Comparison of ENCODE assay signal across 8 cellular contexts in the genomic region with DNA sequence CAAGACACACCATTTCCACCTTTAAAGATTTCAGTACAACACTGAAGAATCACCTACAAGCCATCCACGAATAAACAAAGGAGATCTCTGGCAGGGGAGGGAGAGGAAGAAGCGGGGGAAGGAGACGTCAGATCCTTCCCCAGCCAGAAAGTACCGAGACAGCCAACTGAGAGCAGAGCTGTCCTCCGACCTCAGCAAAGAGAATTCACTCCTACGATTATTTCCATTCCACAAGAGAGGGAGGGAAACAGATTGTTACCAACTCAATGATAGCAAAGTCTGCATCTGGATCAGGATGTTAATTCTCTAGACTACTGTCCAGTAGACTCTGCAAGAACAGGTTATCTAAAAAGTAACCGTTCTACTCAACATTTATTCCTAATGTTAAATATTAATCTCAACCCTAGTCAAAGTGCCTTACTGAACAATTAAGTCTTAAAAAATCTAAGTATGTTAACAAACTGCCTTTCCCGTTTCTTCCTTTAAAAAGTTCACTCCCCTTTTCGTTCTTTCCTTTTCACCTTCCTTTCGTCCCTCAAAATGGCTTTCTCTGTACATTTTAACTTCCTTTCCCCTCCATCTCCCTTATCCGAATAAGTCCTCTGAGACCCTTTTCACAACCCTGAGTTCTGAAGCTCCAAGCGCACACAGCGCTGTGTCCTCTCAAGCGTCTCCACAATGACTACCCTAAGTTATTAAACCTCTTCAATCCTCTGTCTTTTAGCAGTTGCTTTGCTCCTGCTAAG. TPM values are rescaled to one million over a fixed set of nuclear protein-coding genes. Genes with fewer than 3 reads are reported as not detected.
DNase-seq lines count a peak whose midpoint lies in the region; ATAC-seq and TF ChIP-seq lines count a peak whose summit lies in the region.

No MANE protein-coding gene starts in this region.

- H3K9ac ChIP-seq in HCT116 (ENCODE audit: low read length) (peak overlapping the region; percentile 90), subcutaneous abdominal adipose tissue (ENCODE audit: low read length in 5 of 5) (peak overlapping the region; percentile 40 to 100 (median 91))

- H3K4me1 ChIP-seq in HCT116 (ENCODE audit: control insufficient read depth in 1 of 2, insufficient read depth in 2 of 2, low read length in 2 of 2) = peaks cover 12 to 22% of the 10 kb centered on the region in 2 experiments
- peaks cover 2 to 34% (median 28%) of the 10 kb centered on the region in 5 donors for H3K4me1 ChIP-seq in subcutaneous abdominal adipose tissue (ENCODE audit: control insufficient read depth in 5 of 5, insufficient read depth in 5 of 5, low read length in 5 of 5)

- peaks cover 33% of the 10 kb centered on the region for H3K36me3 Mint-ChIP-seq in nephron (ENCODE audit: low read depth)

- H3K4me3 ChIP-seq in HCT116 (replicated peaks in 1 of 2; ENCODE audit: low read depth in 1 of 2, low read length in 2 of 2) = peak overlapping the region; percentile 83 to 88
- peak overlapping the region; percentile 93 for H3K4me3 ChIP-seq in epithelial cell of proximal tubule (ENCODE audit: low read depth, low read length)
- peak overlapping the region; percentile 71 to 94 (median 90) for H3K4me3 ChIP-seq in subcutaneous abdominal adipose tissue (ENCODE audit: low read depth in 1 of 5, low read length in 5 of 5)

- no peaks in the 10 kb centered on the region for H3K9me3 Mint-ChIP-seq in nephron

- intact Hi-C loops in HCT116 (cut with micrococcal nuclease) = no loop called here

- no peak overlapping the region for H2AFZ ChIP-seq in HCT116 (ENCODE audit: low read depth, low read length, poor library complexity, severe bottlenecking)

- peaks cover 23% of the 10 kb centered on the region; the same call in 1 of the 2 replicates for H4K20me1 ChIP-seq in HCT116 (ENCODE audit: insufficient read depth)

- peak overlapping the region; percentile 85 to 96 (median 95) for H3K27ac Mint-ChIP-seq in nephron

- peak overlapping the region; percentile 82 for H3K4me2 ChIP-seq in HCT116 (ENCODE audit: low read length)

- H3K27me3 ChIP-seq in HCT116 (ENCODE audit: insufficient read depth, low read length) = no peaks in the 10 kb centered on the region
- peaks cover 0 to 3% (median 0%) of the 10 kb centered on the region in 5 donors for H3K27me3 ChIP-seq in subcutaneous abdominal adipose tissue (ENCODE audit: control insufficient read depth in 5 of 5, insufficient read depth in 4 of 5, low read length in 5 of 5)

- peaks cover 21% of the 10 kb centered on the region for H3K4me1 Mint-ChIP-seq in nephron

- TF ChIP-seq CTCF in GM10266 (IDR thresholded peaks at IDR 0.05; ENCODE audit: control insufficient read depth, insufficient read depth, low read depth, missing control alignments) = no peak
- no peak for TF ChIP-seq CTCF in HCT116 (IDR thresholded peaks at IDR 0.05 in 2 of 3, conservative IDR thresholded peaks at IDR 0.05 in 1 of 3; ENCODE audit: borderline replicate concordance in 1 of 3, insufficient read depth in 1 of 3, low read depth in 2 of 3, low read length in 2 of 3)
- no peak for TF ChIP-seq CTCF in epithelial cell of proximal tubule (conservative IDR thresholded peaks at IDR 0.05; ENCODE audit: low read depth, low read length)
- TF ChIP-seq CTCF in nephron (IDR thresholded peaks at IDR 0.05; ENCODE audit: unreplicated experiment in 3 of 3) = no peak

- ATAC-seq in HCT116 = no peak

- H3K9me3 ChIP-seq in HCT116 (ENCODE audit: control insufficient read depth in 1 of 2, insufficient read depth in 1 of 2, low read depth in 1 of 2, low read length in 2 of 2) = no peaks in the 10 kb centered on the region
- H3K9me3 ChIP-seq in subcutaneous abdominal adipose tissue (ENCODE audit: control insufficient read depth in 5 of 5, low read length in 5 of 5) = no peaks in the 10 kb centered on the region

- no peak for TF ChIP-seq POLR2A in HCT116 (IDR thresholded peaks at IDR 0.05; ENCODE audit: borderline replicate concordance, extremely low read depth, insufficient read depth, insufficient read length)

- TSS peak; percentile 42 for BruUV-seq in HCT116 (replicated peaks; lab: Mats Ljungman, UMichigan)

- CTCF ChIA-PET in HCT116 (lab: Charles Lee) = interaction anchor here (0.7 kb wide), 1 partner anchor 1035 kb away, joined by 3 read pairs; no protein-coding TSS in a partner anchor

- POLR2A ChIA-PET in HCT116 (lab: Charles Lee) = no interaction called here

- H3K36me3 ChIP-seq in HCT116 (ENCODE audit: control insufficient read depth in 1 of 2, insufficient read depth in 2 of 2, low read length in 2 of 2) = peaks cover 26 to 30% of the 10 kb centered on the region in 2 experiments; a peak in 3 of 4 replicates
- H3K36me3 ChIP-seq in subcutaneous abdominal adipose tissue (ENCODE audit: control insufficient read depth in 5 of 5, insufficient read depth in 5 of 5, low read length in 5 of 5) = peaks cover 6 to 26% (median 18%) of the 10 kb centered on the region in 5 donors

- H3K27ac ChIP-seq in HCT116 (ENCODE audit: low read depth, low read length) = peak overlapping the region; percentile 95
- peak overlapping the region; percentile 100 for H3K27ac ChIP-seq in subcutaneous abdominal adipose tissue (ENCODE audit: low read depth, low read length)

- RAD21 ChIA-PET in HCT116 (lab: Charles Lee; ENCODE audit: low non-redundant PET in 1 of 2, low total read pairs in 2 of 2, uncharacterized antibody in 2 of 2, unreplicated experiment in 2 of 2) = no interaction called here

- H3K27me3 Mint-ChIP-seq in nephron (ENCODE audit: low read depth) = no peaks in the 10 kb centered on the region

- H3K9me2 ChIP-seq in HCT116 (ENCODE audit: insufficient read depth) = no peaks in the 10 kb centered on the region

- peaks cover 76% of the 10 kb centered on the region for H3K79me2 ChIP-seq in HCT116 (ENCODE audit: insufficient read depth, low read length)

- DNase-seq in GM10266 (ENCODE audit: extremely low spot score) = peak; percentile 76
- DNase-seq in HCT116 (ENCODE audit: low read depth, low spot score) = no peak
- peak; percentile 24 for DNase-seq in NCI-H2227 treated with DMSO at 0.1 percent for 48 hours (lab: John Stamatoyannopoulos, UW)
- peak; percentile 56 for DNase-seq in activated CD8-positive, alpha-beta memory T cell treated with anti-CD3 and anti-CD28 coated beads, Interleukin-2, amount 50 U/mL, for 1 hour (ENCODE audit: extremely low read depth)
- DNase-seq in epithelial cell of proximal tubule (ENCODE audit: low read depth) = no peak
- no peak for DNase-seq in OCI-M2 (lab: John Stamatoyannopoulos, UW; ENCODE audit: unreplicated experiment)

- peak overlapping the region; percentile 93 to 95 (median 95) for H3K4me3 Mint-ChIP-seq in nephron

- TF ChIP-seq RAD21 in HCT116 (IDR thresholded peaks at IDR 0.05; ENCODE audit: low read depth) = no peak

TF ChIP-seq in HCT116, 20 proteins besides CTCF, POLR2A, EP300 and RAD21:
- TF ChIP-seq ZFX (IDR thresholded peaks at IDR 0.05) (no peak), POLR2AphosphoS5 (IDR thresholded peaks at IDR 0.05; ENCODE audit: low read depth, low read length) (0 out of 2 replicates have a peak, but pooled peaks have one; percentile 34), FOSL1 (IDR thresholded peaks at IDR 0.05; ENCODE audit: low read depth) (no peak), CEBPB (IDR thresholded peaks at IDR 0.05; ENCODE audit: low read depth) (no peak), EZH2phosphoT487 (IDR thresholded peaks at IDR 0.05; ENCODE audit: borderline replicate concordance) (no peak), SIN3A (IDR thresholded peaks at IDR 0.05; ENCODE audit: low read depth) (0 out of 2 replicates have a peak, but pooled peaks have one; percentile 57), EGR1 (IDR thresholded peaks at IDR 0.05; ENCODE audit: low read depth) (no peak), ELF1 (IDR thresholded peaks at IDR 0.05; ENCODE audit: borderline replicate concordance, low read depth) (no peak)

RNA-seq across cellular contexts. Expression of gene CHD1, which starts 1.4 kb away (rescaled TPM):
- total RNA-seq in HCT116 (2021; ENCODE audit: unreplicated experiment) = 43.9 TPM
- 11.0 and 19.5 TPM in 2 replicates for polyA plus RNA-seq in HCT116 (2012)
- total RNA-seq in epithelial cell of proximal tubule = 16.8 and 32.3 TPM in 2 replicates

Comparison
In these comparisons a context has a peak if more than half of its experiments do, and no peak if none do; other contexts are left out.
1. DNase-seq: peak in GM10266 (single experiment), NCI-H2227 treated with DMSO at 0.1 percent for 48 hours (single experiment) and activated CD8-positive, alpha-beta memory T cell treated with anti-CD3 and anti-CD28 coated beads, Interleukin-2, amount 50 U/mL, for 1 hour (single experiment); none in HCT116 (single experiment), epithelial cell of proximal tubule (single experiment) and OCI-M2 (single experiment).
2. Peak in every context shown above with its lines, with median percentiles within 50 percentile points of each other: H3K4me3 ChIP-seq.